8 cellular contexts compared by ENCODE assay signal in genomic region chr9:34665109-34665380, GRCh38. TPM values are rescaled to one million over a fixed set of nuclear protein-coding genes. Genes with fewer than 3 reads are reported as not detected.
DNase-seq lines count a peak whose midpoint lies in the region; ATAC-seq and TF ChIP-seq lines count a peak whose summit lies in the region.

No MANE protein-coding gene starts in this region.

- H3K4me1 ChIP-seq in sigmoid colon, result peaks cover 0 to 25% (median 19%) of the 10 kb centered on the region in 4 donors

- no peaks in the 10 kb centered on the region for H3K27me3 ChIP-seq in MG63
- H3K27me3 ChIP-seq in sigmoid colon, result no peaks in the 10 kb centered on the region

- 0 to 1% methylated on average over 20 of the region's 20 CpGs for WGBS in sigmoid colon, 2 donors

- peak in 1 of 2 donors; percentile 9 for TF ChIP-seq POLR2A in sigmoid colon (IDR thresholded peaks at IDR 0.05)

- H3K36me3 Mint-ChIP-seq in activated T-cell treated with anti-CD3 and anti-CD28 coated beads, Interleukin-2, amount 50 U/mL, for 72 hours (ENCODE audit: insufficient read depth in 2 of 2), result peaks cover 5 to 6% of the 10 kb centered on the region in 2 donors

- no peak for DNase-seq in activated T-cell treated with anti-CD3 and anti-CD28 coated beads, Interleukin-2, amount 50 U/mL, for 72 hours
- DNase-seq in activated T-cell treated with anti-CD3 and anti-CD28 coated beads for 4 hours (no peak), MG63 (no peak), epithelial cell of proximal tubule (ENCODE audit: low read depth) (no peak), sigmoid colon (no peak), medulla oblongata (ENCODE audit: extremely low spot score) (no peak), NCI-H1436 (lab: John Stamatoyannopoulos, UW) (no peak)

- peak overlapping the region; percentile 92 for H3K4me3 Mint-ChIP-seq in activated T-cell treated with anti-CD3 and anti-CD28 coated beads, Interleukin-2, amount 50 U/mL, for 72 hours

- intact Hi-C loops in sigmoid colon (cut with DNase I), result loop anchor here (2.0 to 10.0 kb wide), 4 partner anchors 36 to 1080 kb away; partner anchors contain the start of genes DNAJB5, GBA2, RGP1 and RPP25L

- H3K27ac Mint-ChIP-seq in activated T-cell treated with anti-CD3 and anti-CD28 coated beads, Interleukin-2, amount 50 U/mL, for 72 hours, result no peak overlapping the region

- peaks cover 3 to 6% of the 10 kb centered on the region in 2 donors for H3K9me3 Mint-ChIP-seq in activated T-cell treated with anti-CD3 and anti-CD28 coated beads, Interleukin-2, amount 50 U/mL, for 72 hours

- H3K27ac ChIP-seq in sigmoid colon, result peak overlapping the region; percentile 96 to 100 (median 100)

- H3K4me3 ChIP-seq in MG63, result peak overlapping the region; percentile 86
- H3K4me3 ChIP-seq in epithelial cell of proximal tubule (ENCODE audit: low read depth, low read length), result peak overlapping the region; percentile 98
- H3K4me3 ChIP-seq in sigmoid colon, result peak overlapping the region; percentile 72 to 81 (median 78)

- TF ChIP-seq CTCF in epithelial cell of proximal tubule (conservative IDR thresholded peaks at IDR 0.05; ENCODE audit: low read depth, low read length) (no peak), sigmoid colon (IDR thresholded peaks at IDR 0.05) (no peak)

- peaks cover 37% of the 10 kb centered on the region for H3K4me1 Mint-ChIP-seq in activated T-cell treated with anti-CD3 and anti-CD28 coated beads, Interleukin-2, amount 50 U/mL, for 72 hours (ENCODE audit: low read depth)

- H3K27me3 Mint-ChIP-seq in activated T-cell treated with anti-CD3 and anti-CD28 coated beads, Interleukin-2, amount 50 U/mL, for 72 hours (ENCODE audit: low read depth), result no peaks in the 10 kb centered on the region

- peak; percentile 26 to 31 for ATAC-seq in activated T-cell treated with anti-CD3 and anti-CD28 coated beads, Interleukin-2, amount 50 U/mL, for 72 hours (replicated peaks in 1 of 2)
- no peak for ATAC-seq in HG03039 (IDR thresholded peaks at IDR 0.05; ENCODE audit: unreplicated experiment)

- no peak for TF ChIP-seq EP300 in sigmoid colon (IDR thresholded peaks at IDR 0.05)

- no peaks in the 10 kb centered on the region for H3K9me3 ChIP-seq in MG63
- H3K9me3 ChIP-seq in sigmoid colon, result no peaks in the 10 kb centered on the region

- no peaks in the 10 kb centered on the region for H3K36me3 ChIP-seq in MG63
- peaks cover 0 to 34% (median 7%) of the 10 kb centered on the region in 4 donors for H3K36me3 ChIP-seq in sigmoid colon

RNA-seq across cellular contexts. Expression of gene CCL27, which starts 2.6 kb away (rescaled TPM):
- total RNA-seq in activated T-cell treated with anti-CD3 and anti-CD28 coated beads, Interleukin-2, amount 50 U/mL, for 72 hours, result 1 to 10 TPM; 1.4 to 3.7 TPM
- total RNA-seq in MG63 (2014; rRNA removed; shearing (Covaris generic); ENCODE audit: low replicate concordance), result not detected in 2 replicates
- total RNA-seq in epithelial cell of proximal tubule (not detected in 2 replicates), sigmoid colon (not detected)
- polyA plus RNA-seq in sigmoid colon, result under 1 TPM in 1 of 3 donors, not detected in 2; 0.63 TPM

RNA-seq across cellular contexts. Expression of gene IL11RA, which starts 13.1 kb away (rescaled TPM):
- total RNA-seq in activated T-cell treated with anti-CD3 and anti-CD28 coated beads, Interleukin-2, amount 50 U/mL, for 72 hours, result 10 to 100 TPM; 55.2 to 55.8 TPM
- 10.2 and 16.9 TPM in 2 replicates for total RNA-seq in MG63 (2014; rRNA removed; shearing (Covaris generic); ENCODE audit: low replicate concordance)
- total RNA-seq in epithelial cell of proximal tubule (1.8 and 4.7 TPM in 2 replicates), sigmoid colon (100 to 1,000 TPM in 1 of 4 donors, 10 to 100 TPM in 3; 67.3 to 110 (median 90.7) TPM)
- 10 to 100 TPM in 1 of 3 donors, 1 to 10 TPM in 2; 1.4 to 14.8 (median 7.2) TPM for polyA plus RNA-seq in sigmoid colon

RNA-seq across cellular contexts. Expression of gene GALT, which starts 18.6 kb away (rescaled TPM):
- 10 to 100 TPM; 61.6 to 67.2 TPM for total RNA-seq in activated T-cell treated with anti-CD3 and anti-CD28 coated beads, Interleukin-2, amount 50 U/mL, for 72 hours
- 8.2 and 9.9 TPM in 2 replicates for total RNA-seq in MG63 (2014; rRNA removed; shearing (Covaris generic); ENCODE audit: low replicate concordance)
- total RNA-seq in epithelial cell of proximal tubule, result 20.3 and 24.5 TPM in 2 replicates
- total RNA-seq in sigmoid colon, result 10 to 100 TPM; 28.8 to 51.0 (median 33.1) TPM
- polyA plus RNA-seq in sigmoid colon, result 10 to 100 TPM; 15.6 to 44.8 (median 21.7) TPM

RNA-seq across cellular contexts. Expression of gene CCL19, which starts 26.0 kb away (rescaled TPM):
- total RNA-seq in activated T-cell treated with anti-CD3 and anti-CD28 coated beads, Interleukin-2, amount 50 U/mL, for 72 hours, result not detected
- not detected in 2 replicates for total RNA-seq in MG63 (2014; rRNA removed; shearing (Covaris generic); ENCODE audit: low replicate concordance)
- not detected in 2 replicates for total RNA-seq in epithelial cell of proximal tubule
- total RNA-seq in sigmoid colon, result 1 to 10 TPM in 1 of 4 donors, not detected in 3; 5.8 TPM
- 100 to 1,000 TPM in 1 of 3 donors, 1 to 10 TPM in 2; 1.8 to 415 (median 1.8) TPM for polyA plus RNA-seq in sigmoid colon

RNA-seq across cellular contexts. Expression of gene SIGMAR1, which starts 27.5 kb away (rescaled TPM):
- total RNA-seq in activated T-cell treated with anti-CD3 and anti-CD28 coated beads, Interleukin-2, amount 50 U/mL, for 72 hours, result 10 to 100 TPM; 44.2 to 61.0 TPM
- 106 and 115 TPM in 2 replicates for total RNA-seq in MG63 (2014; rRNA removed; shearing (Covaris generic); ENCODE audit: low replicate concordance)
- total RNA-seq in epithelial cell of proximal tubule (97.9 and 178 TPM in 2 replicates), sigmoid colon (10 to 100 TPM; 69.0 to 82.6 (median 72.6) TPM)
- 10 to 100 TPM; 12.0 to 71.5 (median 13.2) TPM for polyA plus RNA-seq in sigmoid colon
